In the genomic region with DNA sequence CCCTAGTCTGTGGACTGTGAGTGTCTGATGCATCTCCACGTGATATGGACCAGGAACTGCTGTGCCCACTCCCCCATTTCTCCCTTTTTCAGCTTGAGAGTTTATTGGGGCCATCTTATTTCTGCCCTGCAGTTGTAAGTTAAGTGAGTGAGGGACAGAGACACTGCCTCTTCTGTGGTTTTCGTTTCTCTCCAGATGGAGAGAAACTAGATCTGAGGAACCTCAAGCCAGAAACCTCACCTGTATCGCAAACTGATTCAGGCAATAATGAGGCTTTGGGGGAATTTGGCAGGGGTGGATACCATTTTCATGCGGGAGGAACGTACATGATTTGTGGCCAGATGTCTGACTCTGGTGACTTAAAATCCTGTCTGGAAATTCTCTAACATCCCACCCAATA, we compare ENCODE assay signal across 34 cellular contexts.
"Had no signal": no experiment of that assay in that cellular context is flagged by ENCODE, and none has a peak within 500 bp of the region (broad histone marks: within the 10 kb centered on the region; RNA-seq: fewer than 3 reads in every experiment).

No MANE protein-coding gene starts in this region.

- H3K9me3 ChIP-seq: adrenal gland, body of pancreas, breast epithelium had no signal

- H3K27ac ChIP-seq: adrenal gland, body of pancreas, brain microvascular endothelial cell, breast epithelium, VCaP had no signal

- H3K4me1 ChIP-seq: adrenal gland, body of pancreas, breast epithelium had no signal

- H3K36me3 ChIP-seq: adrenal gland, brain microvascular endothelial cell, breast epithelium had no signal

- H3K4me3 Mint-ChIP-seq: activated B cell treated with CpG ODN at 0.5 μM for 24 hours; activated CD4-positive, alpha-beta memory T cell treated with anti-CD3 and anti-CD28 coated beads for 36 hours; activated CD8-positive, alpha-beta T cell treated with anti-CD3 and anti-CD28 coated beads for 36 hours; activated naive CD4-positive, alpha-beta T cell treated with anti-CD3 and anti-CD28 coated beads for 36 hours; activated naive CD8-positive, alpha-beta T cell treated with anti-CD3 and anti-CD28 coated beads for 36 hours; activated T-cell treated with anti-CD3 and anti-CD28 coated beads, Interleukin-2, amount 50 U/mL, for 4 hours; activated T-cell treated with anti-CD3 and anti-CD28 coated beads, Interleukin-2, amount 50 U/mL, for 72 hours; activated T-helper 1 cell treated with anti-CD3 and anti-CD28 coated beads, Interleukin-12 subunit alpha, Interleukin-12 subunit beta, Interleukin-2, Interleukin-4 antibody, amounts not matched to agents 30 ng/mL and 10 ng/mL and 1 ng/mL, durations not matched to agents 14 hours and 24 hours and 36 hours; activated T-helper 17 cell treated with anti-CD3 and anti-CD28 coated beads, Interleukin-2, amount 50 U/mL, for 72 hours; T-helper 1 cell treated with Interleukin-12 subunit alpha and Interleukin-12 subunit beta and Interleukin-4 antibody, amounts not matched to agents 30 μg/mL and 1 μg/mL, for 36 hours; T-helper 2 cell treated with Interferon-gamma antibody and Interleukin-4, amounts not matched to agents 5 μg/mL and 100 μg/mL, for 36 hours had no signal

- H3K9me3 Mint-ChIP-seq: activated B cell treated with CpG ODN at 0.5 μM for 24 hours; activated CD4-positive, alpha-beta memory T cell treated with anti-CD3 and anti-CD28 coated beads for 36 hours; activated CD8-positive, alpha-beta T cell treated with anti-CD3 and anti-CD28 coated beads for 36 hours; activated naive CD4-positive, alpha-beta T cell treated with anti-CD3 and anti-CD28 coated beads for 36 hours; activated naive CD8-positive, alpha-beta T cell treated with anti-CD3 and anti-CD28 coated beads for 36 hours; activated T-helper 1 cell treated with anti-CD3 and anti-CD28 coated beads, Interleukin-12 subunit alpha, Interleukin-12 subunit beta, Interleukin-2, Interleukin-4 antibody, amounts not matched to agents 30 ng/mL and 10 ng/mL and 1 ng/mL, durations not matched to agents 14 hours and 24 hours and 36 hours had no signal

- H3K4me1 Mint-ChIP-seq: activated B cell treated with CpG ODN at 0.5 μM for 24 hours; activated naive CD8-positive, alpha-beta T cell treated with anti-CD3 and anti-CD28 coated beads for 36 hours; activated T-helper 17 cell treated with anti-CD3 and anti-CD28 coated beads, Interleukin-2, amount 50 U/mL, for 72 hours had no signal

- DNase-seq: activated B cell treated with CpG ODN at 0.5 μM for 24 hours; activated CD4-positive, alpha-beta memory T cell treated with anti-CD3 and anti-CD28 coated beads for 36 hours; activated CD4-positive, alpha-beta T cell treated with anti-CD3 and anti-CD28 coated beads for 48 hours; activated CD4-positive, alpha-beta T cell treated with anti-CD3 and anti-CD28 coated beads, Interleukin-2, amount 50 U/mL, for 1 hour; activated CD4-positive, alpha-beta T cell treated with anti-CD3 and anti-CD28 coated beads, Interleukin-2, amount 50 U/mL, for 4 hours; activated CD4-positive, CD25-positive, alpha-beta regulatory T cell treated with anti-CD3 and anti-CD28 coated beads, Interleukin-2, amount 50 U/mL, for 72 hours; activated CD8-positive, alpha-beta memory T cell treated with anti-CD3 and anti-CD28 coated beads, Interleukin-2, amount 50 U/mL, for 4 hours; activated CD8-positive, alpha-beta T cell treated with anti-CD3 and anti-CD28 coated beads for 36 hours; activated effector memory CD4-positive, alpha-beta T cell treated with anti-CD3 and anti-CD28 coated beads, Interleukin-2, amount 50 U/mL, for 16 hours; activated gamma-delta T cell treated with Interleukin-2 at 50 U/mL for 16 hours; activated naive CD4-positive, alpha-beta T cell; activated naive CD4-positive, alpha-beta T cell treated with anti-CD3 and anti-CD28 coated beads for 36 hours; activated naive CD4-positive, alpha-beta T cell treated with anti-CD3 and anti-CD28 coated beads, Interleukin-2, amount 50 U/mL, for 16 hours; activated naive CD8-positive, alpha-beta T cell treated with anti-CD3 and anti-CD28 coated beads for 36 hours; activated T-cell treated with anti-CD3 and anti-CD28 coated beads for 4 hours; activated T-cell treated with anti-CD3 and anti-CD28 coated beads, Interleukin-2, amount 50 U/mL, for 1 hour; activated T-cell treated with anti-CD3 and anti-CD28 coated beads, Interleukin-2, amount 50 U/mL, for 4 hours; activated T-cell treated with anti-CD3 and anti-CD28 coated beads, Interleukin-2, amount 50 U/mL, for 72 hours; adrenal gland; amniotic stem cell; aorta; body of pancreas; brain microvascular endothelial cell; central memory CD4-positive, alpha-beta T cell; T-helper 1 cell; T-helper 2 cell; T-helper 9 cell had no signal

- H3K27me3 Mint-ChIP-seq: activated B cell treated with CpG ODN at 0.5 μM for 24 hours; activated CD4-positive, alpha-beta memory T cell treated with anti-CD3 and anti-CD28 coated beads for 36 hours; activated CD8-positive, alpha-beta T cell treated with anti-CD3 and anti-CD28 coated beads for 36 hours; activated naive CD8-positive, alpha-beta T cell treated with anti-CD3 and anti-CD28 coated beads for 36 hours; activated T-helper 17 cell treated with anti-CD3 and anti-CD28 coated beads, Interleukin-2, amount 50 U/mL, for 72 hours had no signal

- H3K36me3 Mint-ChIP-seq: activated CD4-positive, alpha-beta memory T cell treated with anti-CD3 and anti-CD28 coated beads for 36 hours; activated naive CD4-positive, alpha-beta T cell treated with anti-CD3 and anti-CD28 coated beads, Interleukin-2, amount 50 U/mL, for 72 hours; activated naive CD8-positive, alpha-beta T cell treated with anti-CD3 and anti-CD28 coated beads for 36 hours had no signal

- H3K4me3 ChIP-seq: adrenal gland, body of pancreas, breast epithelium had no signal

- H3K27ac Mint-ChIP-seq: activated B cell treated with CpG ODN at 0.5 μM for 24 hours; activated CD4-positive, alpha-beta memory T cell treated with anti-CD3 and anti-CD28 coated beads for 36 hours; activated CD8-positive, alpha-beta T cell treated with anti-CD3 and anti-CD28 coated beads for 36 hours; activated naive CD4-positive, alpha-beta T cell treated with anti-CD3 and anti-CD28 coated beads for 36 hours; activated naive CD4-positive, alpha-beta T cell treated with anti-CD3 and anti-CD28 coated beads, Interleukin-2, amount 50 U/mL, for 72 hours; activated naive CD8-positive, alpha-beta T cell treated with anti-CD3 and anti-CD28 coated beads for 36 hours; activated T-cell treated with anti-CD3 and anti-CD28 coated beads, Interleukin-2, amount 50 U/mL, for 72 hours; activated T-helper 1 cell treated with anti-CD3 and anti-CD28 coated beads, Interleukin-12 subunit alpha, Interleukin-12 subunit beta, Interleukin-2, Interleukin-4 antibody, amounts not matched to agents 30 ng/mL and 10 ng/mL and 1 ng/mL, durations not matched to agents 14 hours and 24 hours and 36 hours; activated T-helper 17 cell treated with anti-CD3 and anti-CD28 coated beads, Interleukin-2, amount 50 U/mL, for 72 hours; T-helper 1 cell treated with Interleukin-12 subunit alpha and Interleukin-12 subunit beta and Interleukin-4 antibody, amounts not matched to agents 30 μg/mL and 1 μg/mL, for 36 hours; T-helper 2 cell treated with Interferon-gamma antibody and Interleukin-4, amounts not matched to agents 5 μg/mL and 100 μg/mL, for 36 hours had no signal

- H3K27me3 ChIP-seq: adrenal gland, body of pancreas, brain microvascular endothelial cell, breast epithelium had no signal
